ENCODE assay signal across 11 cellular contexts in the genomic region with DNA sequence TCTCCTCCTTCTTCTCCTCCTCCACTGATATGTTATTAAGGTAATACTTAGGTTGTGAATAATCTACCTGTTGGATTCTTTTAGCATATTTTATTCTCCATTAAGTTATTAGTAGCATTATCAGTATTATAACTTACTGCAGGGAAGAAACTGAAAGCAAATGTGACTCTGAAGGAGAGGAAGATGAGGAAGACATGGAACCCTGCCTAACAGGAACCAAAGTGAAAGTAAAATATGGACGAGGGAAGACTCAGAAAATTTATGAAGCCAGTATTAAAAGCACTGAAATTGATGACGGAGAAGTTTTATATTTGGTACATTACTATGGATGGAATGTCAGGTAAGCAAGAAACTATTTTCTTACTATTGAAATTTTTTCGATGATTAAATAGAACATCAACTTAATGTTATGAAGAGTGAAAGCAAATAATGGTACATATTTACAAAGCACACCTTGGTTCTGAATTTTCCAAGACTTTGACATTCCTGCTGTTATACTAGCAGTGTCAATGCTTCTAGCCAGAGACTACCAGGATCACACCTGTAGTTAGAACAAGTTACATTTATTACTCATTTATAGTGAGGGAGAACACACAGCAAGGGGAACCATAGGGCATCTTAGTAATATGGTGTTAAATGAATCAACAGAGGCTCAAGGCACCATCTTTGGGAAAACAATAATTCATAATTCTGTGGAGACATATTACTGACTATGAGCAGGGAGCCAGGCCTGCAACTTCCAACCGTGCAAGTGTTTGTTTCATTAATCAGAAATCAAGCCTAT. TPM values are rescaled to one million over a fixed set of nuclear protein-coding genes. Genes with fewer than 3 reads are reported as not detected.
DNase-seq lines count a peak whose midpoint lies in the region; ATAC-seq and TF ChIP-seq lines count a peak whose summit lies in the region.
"Had no signal": no experiment of that assay in that cellular context is flagged by ENCODE, and none has a peak within 500 bp of the region (broad histone marks: within the 10 kb centered on the region; RNA-seq: fewer than 3 reads in every experiment).

No MANE protein-coding gene starts in this region.

- peaks cover 50 to 65% of the 10 kb centered on the region in 2 donors for H3K36me3 Mint-ChIP-seq in CD4-positive, alpha-beta memory T cell
- peaks cover 37% of the 10 kb centered on the region for H3K36me3 Mint-ChIP-seq in osteocyte (ENCODE audit: unreplicated experiment)

- H3K27me3 Mint-ChIP-seq in CD4-positive, alpha-beta memory T cell, result no peaks in the 10 kb centered on the region
- H3K27me3 Mint-ChIP-seq in osteocyte (ENCODE audit: unreplicated experiment), result no peaks in the 10 kb centered on the region

- TF ChIP-seq CTCF in LNCaP clone FGC (IDR thresholded peaks at IDR 0.05; ENCODE audit: control insufficient read depth, extremely low read depth, insufficient read depth) (no peak), osteocyte (IDR thresholded peaks at IDR 0.05) (no peak), GM13976 (IDR thresholded peaks at IDR 0.05; ENCODE audit: borderline replicate concordance, control extremely low read depth, extremely low read depth, insufficient read depth, missing control alignments) (no peak)

- ATAC-seq in HG03432 (IDR thresholded peaks at IDR 0.05; ENCODE audit: unreplicated experiment), result no peak
- ATAC-seq: sciatic nerve had no signal

- no peaks in the 10 kb centered on the region for H3K9me3 ChIP-seq in CD4-positive, alpha-beta memory T cell (ENCODE audit: control insufficient read depth in 1 of 2, low read length in 2 of 2)

- peak overlapping the region; percentile 49 for H3K27ac ChIP-seq in CD4-positive, alpha-beta memory T cell (ENCODE audit: low read depth, low read length)

- H3K27me3 ChIP-seq in CD4-positive, alpha-beta memory T cell (ENCODE audit: insufficient read depth, low read length), result no peaks in the 10 kb centered on the region

- peaks cover 22 to 40% (median 30%) of the 10 kb centered on the region in 4 donors for H3K4me1 Mint-ChIP-seq in CD4-positive, alpha-beta memory T cell
- H3K4me1 Mint-ChIP-seq in osteocyte (ENCODE audit: unreplicated experiment), result no peaks in the 10 kb centered on the region

- H3K4me3 ChIP-seq in CD4-positive, alpha-beta memory T cell (ENCODE audit: low read length in 2 of 2), result no peak overlapping the region
- H3K4me3 ChIP-seq in LNCaP clone FGC (ENCODE audit: low read depth, low read length), result peak overlapping the region; percentile 36

- CTCF ChIA-PET in CD4-positive, alpha-beta memory T cell (lab: Charles Lee; ENCODE audit: partially characterized antibody), result interaction anchor here (2.5 kb wide), 1 partner anchor 16 kb away, joined by 6 read pairs; no protein-coding TSS in a partner anchor

- peak overlapping the region; percentile 22 to 91 (median 80) for H3K27ac Mint-ChIP-seq in CD4-positive, alpha-beta memory T cell
- peak overlapping the region; percentile 42 for H3K27ac Mint-ChIP-seq in osteocyte (ENCODE audit: unreplicated experiment)

- intact Hi-C loops in CD4-positive, alpha-beta memory T cell (cut with micrococcal nuclease), result no loop called here

- POLR2A ChIA-PET in CD4-positive, alpha-beta memory T cell (lab: Charles Lee; ENCODE audit: partially characterized antibody), result no interaction called here

- in situ Hi-C loops in GM13976 (cut with MboI; ENCODE audit: low sequenced_read_pairs, unreplicated experiment), result no loop called here

- peaks cover 0 to 2% (median 0%) of the 10 kb centered on the region in 8 donors for H3K9me3 Mint-ChIP-seq in CD4-positive, alpha-beta memory T cell
- H3K9me3 Mint-ChIP-seq in osteocyte (ENCODE audit: unreplicated experiment), result no peaks in the 10 kb centered on the region

- no peak for DNase-seq in CD4-positive, alpha-beta memory T cell
- DNase-seq in LNCaP clone FGC (ENCODE audit: low read depth) (no peak), dermis blood vessel endothelial cell (peak; percentile 9), osteocyte (ENCODE audit: extremely low spot score, unreplicated experiment) (no peak), EL (no peak), GM13976 (ENCODE audit: low spot score) (no peak)
- DNase-seq in stimulated activated CD4-positive, alpha-beta T cell treated with anti-CD3 and anti-CD28 coated beads, Interleukin-2, amount 100 ng/mL, for 48 hours, result no peak
- DNase-seq: anterior cingulate cortex had no signal

- H3K36me3 ChIP-seq in CD4-positive, alpha-beta memory T cell (ENCODE audit: insufficient read depth, low read length), result peaks cover 29% of the 10 kb centered on the region

- peak overlapping the region; percentile 43 to 91 (median 72) for H3K4me3 Mint-ChIP-seq in CD4-positive, alpha-beta memory T cell
- peak overlapping the region; percentile 10 for H3K4me3 Mint-ChIP-seq in osteocyte (ENCODE audit: unreplicated experiment)

- H3K4me1 ChIP-seq in CD4-positive, alpha-beta memory T cell (ENCODE audit: insufficient read depth, low read length), result peaks cover 21% of the 10 kb centered on the region

RNA-seq across cellular contexts. Expression of a gene that starts 42.0 kb away (rescaled TPM):
- total RNA-seq in CD4-positive, alpha-beta memory T cell, result not detected
- not detected for polyA plus RNA-seq in CD4-positive, alpha-beta memory T cell
- total RNA-seq in dermis blood vessel endothelial cell (not detected in 2 replicates), osteocyte (not detected in 2 replicates)
- total RNA-seq: sciatic nerve, temporal lobe had no signal

RNA-seq across cellular contexts. Expression of a gene that starts 55.4 kb away (rescaled TPM):
- total RNA-seq in CD4-positive, alpha-beta memory T cell, result 10 to 100 TPM; 80.0 to 84.1 TPM
- 10 to 100 TPM; 12.8 to 37.5 TPM for polyA plus RNA-seq in CD4-positive, alpha-beta memory T cell
- 15.9 and 17.9 TPM in 2 replicates for total RNA-seq in dermis blood vessel endothelial cell
- 19.1 and 22.7 TPM in 2 replicates for total RNA-seq in osteocyte
